Comparison of ENCODE assay signal across 10 cellular contexts in genomic region chr1:159091547-159092397, GRCh38. TPM values are rescaled to one million over a fixed set of nuclear protein-coding genes. Genes with fewer than 3 reads are reported as not detected.
DNase-seq lines count a peak whose midpoint lies in the region; ATAC-seq and TF ChIP-seq lines count a peak whose summit lies in the region.
"Had no signal": no experiment of that assay in that cellular context is flagged by ENCODE, and none has a peak within 500 bp of the region (broad histone marks: within the 10 kb centered on the region; RNA-seq: fewer than 3 reads in every experiment).

No MANE protein-coding gene starts in this region.

- peaks cover 5% of the 10 kb centered on the region for H3K27me3 Mint-ChIP-seq in osteocyte (ENCODE audit: unreplicated experiment)

- ATAC-seq in RWPE2 (ENCODE audit: low read depth) (peak; percentile 81), heart right ventricle (no peak)

- DNase-seq in NK-92 treated with Interleukin-12 subunit alpha and Interleukin-12 subunit beta, amount 100 ng/mL, for 24 hours (lab: John Stamatoyannopoulos, UW) = peak; percentile 19
- no peak for DNase-seq in NK-92 (lab: John Stamatoyannopoulos, UW; ENCODE audit: unreplicated experiment)
- no peak for DNase-seq in RWPE2 (ENCODE audit: low spot score)
- peak; percentile 63 for DNase-seq in dedifferentiated amniotic fluid mesenchymal stem cell (ENCODE audit: extremely low spot score)
- no peak for DNase-seq in NCI-H446 treated with DMSO at 0.1 percent for 48 hours (lab: John Stamatoyannopoulos, UW)
- DNase-seq in osteocyte (ENCODE audit: extremely low spot score, unreplicated experiment) = no peak
- no peak for DNase-seq in heart right ventricle
- DNase-seq: NCI-H1105 treated with DMSO at 0.1 percent for 48 hours had no signal

- H3K4me3 ChIP-seq in RWPE2 (ENCODE audit: severe bottlenecking) (no peak overlapping the region), skeletal muscle satellite cell (ENCODE audit: low read length) (peak overlapping the region; percentile 11), heart right ventricle (no peak overlapping the region)

- no peaks in the 10 kb centered on the region for H3K9me3 Mint-ChIP-seq in osteocyte (ENCODE audit: unreplicated experiment)

- peaks cover 5% of the 10 kb centered on the region for H3K4me1 Mint-ChIP-seq in osteocyte (ENCODE audit: unreplicated experiment)

- H3K9me3 ChIP-seq in RWPE2 (ENCODE audit: severe bottlenecking) = no peaks in the 10 kb centered on the region
- H3K9me3 ChIP-seq in skeletal muscle satellite cell (replicated peaks; ENCODE audit: low read length) = no peaks in the 10 kb centered on the region
- no peaks in the 10 kb centered on the region for H3K9me3 ChIP-seq in heart right ventricle

- H3K36me3 ChIP-seq in RWPE2 (ENCODE audit: low read depth) = no peaks in the 10 kb centered on the region
- no peaks in the 10 kb centered on the region for H3K36me3 ChIP-seq in skeletal muscle satellite cell (ENCODE audit: insufficient read depth, low read length)
- H3K36me3 ChIP-seq in heart right ventricle = no peaks in the 10 kb centered on the region

- H3K4me1 ChIP-seq in RWPE2 (ENCODE audit: insufficient read depth, poor library complexity, severe bottlenecking) (peaks cover 49% of the 10 kb centered on the region), skeletal muscle satellite cell (ENCODE audit: control insufficient read depth, insufficient read depth, low read length) (peaks cover 34% of the 10 kb centered on the region), heart right ventricle (peaks cover 0 to 41% (median 0%) of the 10 kb centered on the region in 9 donors)

- no peaks in the 10 kb centered on the region for H3K36me3 Mint-ChIP-seq in osteocyte (ENCODE audit: unreplicated experiment)

- peak overlapping the region; percentile 94 for H3K27ac ChIP-seq in RWPE2 (ENCODE audit: poor library complexity, severe bottlenecking)
- H3K27ac ChIP-seq in heart right ventricle = peak overlapping the region in 1 of 10 donors; percentile 62
- H3K27ac ChIP-seq: 22Rv1 had no signal

- no peak for TF ChIP-seq CTCF in RWPE2 (IDR thresholded peaks at IDR 0.05; ENCODE audit: poor library complexity, severe bottlenecking)
- no peak for TF ChIP-seq CTCF in osteocyte (IDR thresholded peaks at IDR 0.05)
- no peak for TF ChIP-seq CTCF in heart right ventricle (IDR thresholded peaks at IDR 0.05)

- peak overlapping the region; percentile 54 for H3K4me2 ChIP-seq in skeletal muscle satellite cell (ENCODE audit: low read length)

- H3K27me3 ChIP-seq in RWPE2 (ENCODE audit: insufficient read depth, poor library complexity, severe bottlenecking) (no peaks in the 10 kb centered on the region), skeletal muscle satellite cell (ENCODE audit: control insufficient read depth, insufficient read depth, low read length) (peaks cover under 1% of the 10 kb centered on the region), heart right ventricle (no peaks in the 10 kb centered on the region)

- no peak overlapping the region for H3K4me3 Mint-ChIP-seq in osteocyte (ENCODE audit: unreplicated experiment)

- H3K27ac Mint-ChIP-seq in osteocyte (ENCODE audit: unreplicated experiment) = no peak overlapping the region

- H3K9ac ChIP-seq in skeletal muscle satellite cell (ENCODE audit: low read depth, low read length) = peak overlapping the region; percentile 16

- intact Hi-C loops in heart right ventricle (cut with DNase I) = no loop called here

- 75 to 77% methylated on average over 2 of the region's 2 CpGs for WGBS in heart right ventricle, 2 donors

RNA-seq across cellular contexts. Expression of gene AIM2, which starts 15.2 kb away (rescaled TPM):
- not detected in 2 replicates for total RNA-seq in skeletal muscle satellite cell (2012; rRNA removed)
- total RNA-seq in osteocyte = not detected in 2 replicates
- 1 to 10 TPM in 1 of 10 donors, under 1 TPM in 3, not detected in 6; 0.42 to 1.8 (median 0.58) TPM for total RNA-seq in heart right ventricle
- polyA plus RNA-seq in heart right ventricle = under 1 TPM; 0.03 to 0.66 TPM

Comparison
In these comparisons a context has a peak if more than half of its experiments do, and no peak if none do; other contexts are left out.
1. DNase-seq: peak in NK-92 treated with Interleukin-12 subunit alpha and Interleukin-12 subunit beta, amount 100 ng/mL, for 24 hours (single experiment) and dedifferentiated amniotic fluid mesenchymal stem cell (single experiment); none in NK-92 (single experiment), RWPE2 (single experiment), NCI-H446 treated with DMSO at 0.1 percent for 48 hours (single experiment), osteocyte (single experiment) and heart right ventricle (0 of 2).